In the genomic region with DNA sequence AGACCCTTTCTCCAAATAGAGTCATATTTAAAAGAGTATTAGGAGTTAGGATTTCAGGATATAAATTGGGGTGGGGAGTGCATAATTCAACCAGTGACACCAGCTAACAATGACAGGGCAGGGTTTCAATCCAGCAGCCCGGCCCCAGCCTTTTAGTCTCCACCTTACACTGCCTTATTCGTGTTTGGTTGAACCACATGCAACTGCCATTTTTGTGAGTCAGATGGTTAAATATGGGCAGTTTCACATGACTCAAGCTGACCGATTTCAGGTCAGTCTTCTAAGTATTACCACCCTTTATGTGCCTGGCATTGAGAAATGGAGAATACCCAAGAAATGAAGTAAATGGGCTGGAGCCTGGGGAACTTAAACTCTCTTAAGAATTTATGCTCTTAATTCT, we compare ENCODE assay signal across 1 cellular context.
TF ChIP-seq lines count a peak whose summit lies in the region.

No MANE protein-coding gene starts in this region.

TF ChIP-seq in IMR-90, 13 proteins besides CTCF, POLR2A, EP300 and RAD21 (continued from another document):
- TF ChIP-seq MAFK (IDR thresholded peaks at IDR 0.05; ENCODE audit: low read depth, low read length) (no peak), RCOR1 (IDR thresholded peaks at IDR 0.05; ENCODE audit: insufficient replicate concordance, low read length) (no peak), MAZ (IDR thresholded peaks at IDR 0.05; ENCODE audit: borderline replicate concordance, low read depth, low read length) (no peak), CEBPB (IDR thresholded peaks at IDR 0.05; ENCODE audit: low read depth, low read length) (no peak), USF2 (IDR thresholded peaks at IDR 0.05; ENCODE audit: low read depth, low read length) (no peak), MXI1 (IDR thresholded peaks at IDR 0.05; ENCODE audit: borderline replicate concordance, low read depth, low read length) (no peak), SMC3 (IDR thresholded peaks at IDR 0.05; ENCODE audit: low read depth, low read length) (no peak), BHLHE40 (IDR thresholded peaks at IDR 0.05; ENCODE audit: low read depth, low read length) (no peak), NFE2L2 (IDR thresholded peaks at IDR 0.05; ENCODE audit: low read depth, low read length) (no peak)
- TF ChIP-seq, protein P1, sequence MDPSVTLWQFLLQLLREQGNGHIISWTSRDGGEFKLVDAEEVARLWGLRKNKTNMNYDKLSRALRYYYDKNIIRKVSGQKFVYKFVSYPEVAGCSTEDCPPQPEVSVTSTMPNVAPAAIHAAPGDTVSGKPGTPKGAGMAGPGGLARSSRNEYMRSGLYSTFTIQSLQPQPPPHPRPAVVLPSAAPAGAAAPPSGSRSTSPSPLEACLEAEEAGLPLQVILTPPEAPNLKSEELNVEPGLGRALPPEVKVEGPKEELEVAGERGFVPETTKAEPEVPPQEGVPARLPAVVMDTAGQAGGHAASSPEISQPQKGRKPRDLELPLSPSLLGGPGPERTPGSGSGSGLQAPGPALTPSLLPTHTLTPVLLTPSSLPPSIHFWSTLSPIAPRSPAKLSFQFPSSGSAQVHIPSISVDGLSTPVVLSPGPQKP (IDR thresholded peaks at IDR 0.05; ENCODE audit: borderline replicate concordance, low read depth, low read length), result no peak
